ENCODE assay signal across 1 cellular context in genomic region chr1:29883986-29884385, GRCh38.
TF ChIP-seq lines count a peak whose summit lies in the region.

No MANE protein-coding gene starts in this region.

TF ChIP-seq in H1, 55 proteins besides CTCF, POLR2A, EP300 and RAD21:
- TF ChIP-seq POLR2AphosphoS5 (IDR thresholded peaks at IDR 0.05; ENCODE audit: low read depth, low read length) (no peak), JUND (IDR thresholded peaks at IDR 0.05; ENCODE audit: low read length) (no peak), HDAC2 (IDR thresholded peaks at IDR 0.05; ENCODE audit: borderline replicate concordance in 1 of 2, low read depth in 2 of 2, low read length in 2 of 2) (no peak), SUZ12 (IDR thresholded peaks at IDR 0.05; ENCODE audit: low read length) (no peak), MAFK (IDR thresholded peaks at IDR 0.05; ENCODE audit: low read depth, low read length) (no peak), KDM4A (IDR thresholded peaks at IDR 0.05; ENCODE audit: low read depth, low read length, severe bottlenecking) (no peak), POU5F1 (IDR thresholded peaks at IDR 0.05; ENCODE audit: low read depth, low read length) (no peak), SIRT6 (IDR thresholded peaks at IDR 0.05; ENCODE audit: low read length) (no peak), CTBP2 (IDR thresholded peaks at IDR 0.05; ENCODE audit: borderline replicate concordance, insufficient read depth, insufficient read length, low read length) (no peak), CBX5 (IDR thresholded peaks at IDR 0.05; ENCODE audit: low read depth, low read length) (no peak), RXRA (IDR thresholded peaks at IDR 0.05; ENCODE audit: insufficient read depth, low read depth, low read length) (no peak), TBP (IDR thresholded peaks at IDR 0.05; ENCODE audit: low read depth, low read length) (no peak), JUN (IDR thresholded peaks at IDR 0.05; ENCODE audit: low read depth, low read length) (no peak), SRF (IDR thresholded peaks at IDR 0.05; ENCODE audit: low read depth, low read length) (no peak)
TF ChIP-seq in H1: peak in this region for 0.
